17 cellular contexts compared by ENCODE assay signal in the genomic region with DNA sequence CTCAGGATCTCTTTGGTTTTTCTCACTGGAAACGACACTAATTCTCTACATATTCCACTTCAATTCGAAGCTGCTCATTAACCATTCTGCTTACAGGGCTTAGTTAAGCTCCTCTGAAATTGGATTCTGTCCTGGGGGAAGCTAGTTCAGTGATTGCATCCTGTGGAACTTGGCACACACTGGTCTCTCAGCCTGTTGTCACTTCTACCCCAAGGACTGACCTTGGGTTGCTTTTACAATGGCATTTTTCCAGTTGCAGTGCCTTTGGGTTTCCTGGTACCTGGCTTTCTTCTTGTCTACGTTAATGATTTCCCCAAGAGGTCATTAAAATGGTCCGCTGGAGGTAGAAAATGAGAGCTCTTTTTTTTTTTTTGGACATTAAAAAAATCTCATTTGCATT. TPM values are rescaled to one million over a fixed set of nuclear protein-coding genes. Genes with fewer than 3 reads are reported as not detected.
A peak's percentile ranks its signal among the peaks of the same experiment; 100 is the strongest.
DNase-seq lines count a peak whose midpoint lies in the region; ATAC-seq, FAIRE-seq and TF ChIP-seq lines count a peak whose summit lies in the region.
"Had no signal": no experiment of that assay in that cellular context is flagged by ENCODE, and none has a peak within 500 bp of the region (broad histone marks: within the 10 kb centered on the region; RNA-seq: fewer than 3 reads in every experiment).

No MANE protein-coding gene starts in this region.

- no peak overlapping the region for H2AK5ac ChIP-seq in H1 (ENCODE audit: low read depth, low read length)

- POLR2A ChIA-PET in H1 (lab: Charles Lee; ENCODE audit: partially characterized antibody), result no interaction called here

- CTCF ChIA-PET in H1 (lab: Charles Lee; ENCODE audit: partially characterized antibody), result interaction anchor here (0.6 to 0.7 kb wide), 2 partner anchors 169 to 1099 kb away, joined by 3 read pairs; no protein-coding TSS in a partner anchor

- no peak overlapping the region for H4K91ac ChIP-seq in H1 (replicated peaks; ENCODE audit: insufficient read length, low read length)

- no peaks in the 10 kb centered on the region for H3K23me2 ChIP-seq in H1 (ENCODE audit: low read depth, low read length)

- H3K18ac ChIP-seq in H1 (ENCODE audit: extremely low read depth, low read length), result no peak overlapping the region

- H2BK120ac ChIP-seq in H1 (replicated peaks; ENCODE audit: low read depth, low read length), result no peak overlapping the region

- H3K27ac ChIP-seq in H1 (ENCODE audit: low read depth, low read length) (no peak overlapping the region), kidney (ENCODE audit: low read depth in 2 of 2, low read length in 2 of 2) (no peak overlapping the region), thyroid gland (peak overlapping the region in 2 of 3 donors; percentile 64 to 70), psoas muscle (no peak overlapping the region)
- H3K27ac ChIP-seq: BLaER1, GM23248 had no signal

- no peaks in the 10 kb centered on the region for H3K79me2 ChIP-seq in H1 (ENCODE audit: control insufficient read depth in 1 of 2, insufficient read depth in 2 of 2, low read length in 2 of 2)

- TF ChIP-seq POLR2A in H1 (IDR thresholded peaks at IDR 0.05; ENCODE audit: control extremely low read depth in 1 of 2, low read depth in 2 of 2, low read length in 2 of 2) (no peak), thyroid gland (IDR thresholded peaks at IDR 0.05) (no peak)

- no peak overlapping the region for H3K4ac ChIP-seq in H1 (replicated peaks; ENCODE audit: insufficient read length, low read depth, low read length)

- no peak overlapping the region for H3K4me2 ChIP-seq in H1 (ENCODE audit: insufficient read depth in 1 of 2, low read depth in 2 of 2, low read length in 2 of 2)
- H3K4me2 ChIP-seq: BLaER1 had no signal

- no peaks in the 10 kb centered on the region for H3K79me1 ChIP-seq in H1 (ENCODE audit: low read depth, low read length)

- H3K9me3 ChIP-seq in H1 (ENCODE audit: insufficient read depth in 2 of 2, low read depth in 1 of 2, low read length in 1 of 2), result peaks cover 0 to 3% of the 10 kb centered on the region in 2 experiments; a peak in 2 of 4 replicates
- H3K9me3 ChIP-seq in kidney (ENCODE audit: control insufficient read depth in 1 of 2, low read length in 2 of 2), result no peaks in the 10 kb centered on the region
- no peaks in the 10 kb centered on the region for H3K9me3 ChIP-seq in thyroid gland
- no peaks in the 10 kb centered on the region for H3K9me3 ChIP-seq in psoas muscle

- peak overlapping the region; percentile 58; the same call in 1 of the 2 replicates for H2AFZ ChIP-seq in H1 (ENCODE audit: low read length)
- H2AFZ ChIP-seq: GM23248 had no signal

- H3K9ac ChIP-seq in H1 (replicated peaks in 1 of 4; ENCODE audit: extremely low read depth in 1 of 4, low read depth in 3 of 4, low read length in 3 of 4) (no peak overlapping the region), kidney (ENCODE audit: low read length in 2 of 2) (no peak overlapping the region)
- H3K9ac ChIP-seq: BLaER1, GM23248 had no signal

- H3K4me3 ChIP-seq in H1 (ENCODE audit: extremely low read depth in 1 of 4, insufficient read depth in 2 of 4, low read depth in 3 of 4, low read length in 4 of 4) (no peak overlapping the region), kidney (ENCODE audit: low read length in 2 of 2) (no peak overlapping the region), thyroid gland (replicated peaks in 1 of 3) (no peak overlapping the region), psoas muscle (no peak overlapping the region)
- H3K4me3 ChIP-seq: BLaER1, GM23248 had no signal

- 87% methylated on average over 4 of the region's 4 CpGs; no CpG with 5 or more reads in 1 of the 2 experiments for WGBS in H1 (ENCODE audit: extremely low coverage in 1 of 2, insufficient coverage in 1 of 2, insufficient read length in 1 of 2, insufficient replicate concordance in 2 of 2, low coverage in 1 of 2, low lambda C conversion rate in 2 of 2, missing lambda C conversion rate in 1 of 2), 2 experiments
- 12 to 22% methylated on average over 4 of the region's 4 CpGs for WGBS in thyroid gland, 2 donors
- WGBS in psoas muscle, 3 donors, result 45 to 51% (median 46%) methylated on average over 4 of the region's 4 CpGs

- no peak for TF ChIP-seq CTCF in H1 (IDR thresholded peaks at IDR 0.05; ENCODE audit: control extremely low read depth in 1 of 3, insufficient read depth in 1 of 3, low read depth in 1 of 3, low read length in 3 of 3)
- TF ChIP-seq CTCF in kidney (IDR thresholded peaks at IDR 0.05; ENCODE audit: borderline replicate concordance, extremely low read depth, insufficient read depth), result no peak
- no peak for TF ChIP-seq CTCF in thyroid gland (IDR thresholded peaks at IDR 0.05)
- TF ChIP-seq CTCF in psoas muscle (IDR thresholded peaks at IDR 0.05), result no peak

- no peak overlapping the region for H2BK15ac ChIP-seq in H1 (ENCODE audit: low read length)

- DNase-seq in Right ventricle myocardium inferior (ENCODE audit: missing footprints) (no peak), cardiac septum (ENCODE audit: low spot score) (no peak), H1 (ENCODE audit: low read depth in 1 of 2, low spot score in 2 of 2) (no peak), kidney (no peak), thyroid gland (peak; percentile 51 to 61), NAMALWA (ENCODE audit: low spot score) (no peak), psoas muscle (no peak), AG08396 (ENCODE audit: low spot score) (no peak)
- DNase-seq: CD8-positive, alpha-beta T cell; GM23248; NCI-H187 treated with DMSO at 0.1 percent for 48 hours; SIG-M5 had no signal

- peaks cover 0 to 2% (median 0%) of the 10 kb centered on the region in 4 experiments; a peak in 1 of 7 replicates for H3K27me3 ChIP-seq in H1 (replicated peaks in 1 of 4; ENCODE audit: control insufficient read depth in 3 of 4, extremely low read depth in 1 of 4, insufficient read depth in 3 of 4, low read length in 3 of 4)
- no peaks in the 10 kb centered on the region for H3K27me3 ChIP-seq in thyroid gland
- no peaks in the 10 kb centered on the region for H3K27me3 ChIP-seq in psoas muscle (ENCODE audit: insufficient read depth in 3 of 3, low read length in 2 of 3)
- H3K27me3 ChIP-seq: BLaER1 had no signal

- intact Hi-C loops in Right ventricle myocardium inferior (cut with DNase I), result no loop called here
- intact Hi-C loops in cardiac septum (cut with DNase I), result no loop called here
- intact Hi-C loops in kidney (cut with DNase I), result no loop called here
- intact Hi-C loops in thyroid gland (cut with DNase I), result no loop called here
- intact Hi-C loops in psoas muscle (cut with DNase I), result no loop called here

- H4K20me1 ChIP-seq in H1 (replicated peaks in 1 of 2; ENCODE audit: control insufficient read depth in 1 of 2, insufficient read depth in 2 of 2, low read length in 2 of 2), result no peaks in the 10 kb centered on the region
- H4K20me1 ChIP-seq: BLaER1 had no signal

- H3K36me3 ChIP-seq in H1 (ENCODE audit: control insufficient read depth in 2 of 4, insufficient read depth in 4 of 4, low read length in 3 of 4) (no peaks in the 10 kb centered on the region), kidney (ENCODE audit: control insufficient read depth in 1 of 2, insufficient read depth in 2 of 2, low read length in 2 of 2) (no peaks in the 10 kb centered on the region), thyroid gland (no peaks in the 10 kb centered on the region), psoas muscle (ENCODE audit: insufficient read depth in 1 of 2, low read depth in 1 of 2) (no peaks in the 10 kb centered on the region)
- H3K36me3 ChIP-seq: BLaER1 had no signal

- H3K4me1 ChIP-seq in H1 (replicated peaks in 1 of 4; ENCODE audit: control insufficient read depth in 3 of 4, insufficient read depth in 4 of 4, low read length in 3 of 4) (no peaks in the 10 kb centered on the region), kidney (ENCODE audit: control insufficient read depth in 1 of 2, insufficient read depth in 1 of 2, low read depth in 1 of 2, low read length in 2 of 2) (peaks cover 7 to 11% of the 10 kb centered on the region in 2 donors), thyroid gland (peaks cover 27 to 36% of the 10 kb centered on the region in 2 donors), psoas muscle (no peaks in the 10 kb centered on the region)
- H3K4me1 ChIP-seq: BLaER1 had no signal

- H2BK12ac ChIP-seq in H1 (ENCODE audit: low read depth, low read length), result no peak overlapping the region

- no peak for TF ChIP-seq EP300 in H1 (IDR thresholded peaks at IDR 0.05; ENCODE audit: borderline replicate concordance in 1 of 2, low read depth in 2 of 2, low read length in 2 of 2)

- no peak overlapping the region for H2BK20ac ChIP-seq in H1 (ENCODE audit: low read length)

- H3K23ac ChIP-seq in H1 (ENCODE audit: insufficient read length), result no peak overlapping the region

- no peak overlapping the region for H2BK5ac ChIP-seq in H1 (ENCODE audit: low read depth, low read length)

- no peak overlapping the region for H4K5ac ChIP-seq in H1 (ENCODE audit: insufficient read length, low read depth, low read length)

- TF ChIP-seq RAD21 in H1 (IDR thresholded peaks at IDR 0.05 in 1 of 2, conservative IDR thresholded peaks at IDR 0.05 in 1 of 2; ENCODE audit: low read depth in 2 of 2, low read length in 2 of 2), result no peak

- no peak overlapping the region for H3K14ac ChIP-seq in H1 (ENCODE audit: insufficient read length)

- FAIRE-seq in H1 (lab: Jason Lieb, UNC), result no peak
- peak; percentile 56 for FAIRE-seq in kidney (lab: Jason Lieb, UNC)
- FAIRE-seq: HTR-8/SVneo, RCC 7860 had no signal

- no peak overlapping the region for H4K8ac ChIP-seq in H1 (ENCODE audit: extremely low read depth, insufficient read depth, low read length)

- no peak overlapping the region for H3K56ac ChIP-seq in H1 (replicated peaks; ENCODE audit: insufficient read length, low read depth, low read length)

- ATAC-seq in Right ventricle myocardium inferior, result peak; percentile 90
- no peak for ATAC-seq in psoas muscle
- ATAC-seq: CD8-positive, alpha-beta T cell had no signal

RNA-seq across cellular contexts. Expression of gene GABRB3, which starts 33.3 kb away (rescaled TPM):
- 2.2 TPM for total RNA-seq in Right ventricle myocardium inferior
- 2.7 TPM for total RNA-seq in cardiac septum
- total RNA-seq in H1 (2021; fragmentation: NEBNext Ultra II Directional; extraction: Animal tissue kit (Norgen Biotek cat#: 25700)), result 163 TPM in 2 replicates
- polyA plus RNA-seq in H1 (2011; rRNA removed), result 88.5 and 98.8 TPM in 2 replicates
- 80.6 TPM for polyA plus RNA-seq in H1 (2011; cell fraction: cytosol; rRNA removed)
- 117 TPM for polyA plus RNA-seq in H1 (2011; cell fraction: nucleus; rRNA removed)
- polyA plus RNA-seq in H1 (2012, experiment 1 of 2), result 94.3 to 128 TPM (median 127 TPM) in 4 replicates
- 8.9 TPM for polyA plus RNA-seq in H1 (2012, experiment 2 of 2)
- 128 TPM for polyA plus RNA-seq in H1 (2013, experiment 1 of 2)
- polyA plus RNA-seq in H1 (2013, experiment 2 of 2), result 141 TPM
- polyA minus RNA-seq in H1 (2011; rRNA and poly(A)+ RNA removed), result 286 and 396 TPM in 2 replicates
- polyA minus RNA-seq in H1 (2011; cell fraction: cytosol; rRNA and poly(A)+ RNA removed), result 84.6 TPM
- 179 TPM for polyA minus RNA-seq in H1 (2011; cell fraction: nucleus; rRNA and poly(A)+ RNA removed)
- 6.9 TPM for total RNA-seq in kidney
- polyA plus RNA-seq in kidney (ENCODE audit: insufficient read depth, low read depth, low replicate concordance), result 4.7 TPM
- total RNA-seq in thyroid gland, result 10 to 100 TPM; 15.0 to 46.7 (median 20.6) TPM
- 1 to 10 TPM in 1 of 4 donors, under 1 TPM in 3; 0.17 to 1.0 (median 0.42) TPM for total RNA-seq in psoas muscle
- under 1 TPM; 0.10 to 0.35 (median 0.14) TPM for polyA plus RNA-seq in psoas muscle
- total RNA-seq: A172, GM23248, LHCN-M2 had no signal

Comparison
In these comparisons a context has a peak if more than half of its experiments do, and no peak if none do; other contexts are left out.
1. DNase-seq: peak in thyroid gland (2 of 2); none in Right ventricle myocardium inferior (single experiment), cardiac septum (single experiment), H1 (0 of 2), kidney (single experiment), NAMALWA (single experiment), psoas muscle (0 of 2) and AG08396 (single experiment).
2. H3K27ac ChIP-seq: peak in thyroid gland (2 of 3); none in H1 (single experiment), kidney (0 of 2) and psoas muscle (single experiment).